22 cellular contexts compared by ENCODE assay signal in genomic region chr16:72811867-72812266, GRCh38.
"Had no signal": no experiment of that assay in that cellular context is flagged by ENCODE, and none has a peak within 500 bp of the region (broad histone marks: within the 10 kb centered on the region; RNA-seq: fewer than 3 reads in every experiment).

No MANE protein-coding gene starts in this region.

- H3K4me2 ChIP-seq: smooth muscle cell had no signal

- H3K36me3 ChIP-seq: ovary had no signal

- FAIRE-seq: colon, frontal cortex, keratinocyte had no signal

- H3K27me3 ChIP-seq: dorsolateral prefrontal cortex, ovary, vagina had no signal

- H3K4me1 Mint-ChIP-seq: naive thymus-derived CD8-positive, alpha-beta T cell; stimulated activated effector memory CD8-positive, alpha-beta T cell treated with anti-CD3 and anti-CD28 coated beads, Interleukin-12 subunit alpha, Interleukin-12 subunit beta, amount 100 ng/mL, for 72 hours had no signal

- DNase-seq: cerebellar nuclear complex; dorsolateral prefrontal cortex; effector CD4-positive, alpha-beta T cell; lower lobe of right lung; naive thymus-derived CD8-positive, alpha-beta T cell; occipital lobe; ovary; posterior cingulate gyrus; psoas muscle; stimulated activated CD4-positive, alpha-beta T cell treated with anti-CD3 and anti-CD28 coated beads, Interleukin-12 subunit alpha, Interleukin-12 subunit beta, amount 100 ng/mL, for 4 hours; stimulated activated CD4-positive, alpha-beta T cell treated with anti-CD3 and anti-CD28 coated beads, Interleukin-1b, Interleukin-23, amount 100 ng/mL, for 48 hours; stimulated activated CD4-positive, alpha-beta T cell treated with anti-CD3 and anti-CD28 coated beads, Interleukin-4, amount 100 ng/mL, for 1 hour; stimulated activated naive CD8-positive, alpha-beta T cell treated with anti-CD3 and anti-CD28 coated beads, Interleukin-15, Interleukin-2, amounts not matched to agents 100 U/mL and 50 U/mL, for 24 hours; substantia nigra had no signal

- H3K4me3 Mint-ChIP-seq: naive thymus-derived CD8-positive, alpha-beta T cell; stimulated activated effector memory CD8-positive, alpha-beta T cell treated with anti-CD3 and anti-CD28 coated beads, Interleukin-12 subunit alpha, Interleukin-12 subunit beta, amount 100 ng/mL, for 72 hours had no signal

- H3K27ac ChIP-seq: dorsolateral prefrontal cortex, lower lobe of right lung, ovary, psoas muscle, thoracic aorta, vagina had no signal

- H3K4me1 ChIP-seq: lower lobe of right lung, psoas muscle, vagina had no signal

- H3K9me3 ChIP-seq: lower lobe of right lung, ovary, psoas muscle, thoracic aorta, vagina had no signal

- H3K27ac Mint-ChIP-seq: naive thymus-derived CD8-positive, alpha-beta T cell; stimulated activated effector memory CD8-positive, alpha-beta T cell treated with anti-CD3 and anti-CD28 coated beads, Interleukin-12 subunit alpha, Interleukin-12 subunit beta, amount 100 ng/mL, for 72 hours had no signal

- H3K4me3 ChIP-seq: dorsolateral prefrontal cortex, lower lobe of right lung, ovary, psoas muscle, smooth muscle cell, thoracic aorta, vagina had no signal

- H3K9me3 Mint-ChIP-seq: naive thymus-derived CD8-positive, alpha-beta T cell; stimulated activated effector memory CD8-positive, alpha-beta T cell treated with anti-CD3 and anti-CD28 coated beads, Interleukin-12 subunit alpha, Interleukin-12 subunit beta, amount 100 ng/mL, for 72 hours had no signal

- H3K36me3 Mint-ChIP-seq: naive thymus-derived CD8-positive, alpha-beta T cell had no signal

- ATAC-seq: lower lobe of right lung; naive thymus-derived CD8-positive, alpha-beta T cell; psoas muscle; sciatic nerve; stimulated activated effector memory CD8-positive, alpha-beta T cell treated with anti-CD3 and anti-CD28 coated beads, Interleukin-12 subunit alpha, Interleukin-12 subunit beta, amount 100 ng/mL, for 72 hours; stimulated activated naive CD8-positive, alpha-beta T cell treated with anti-CD3 and anti-CD28 coated beads, Interleukin-15, Interleukin-2, amounts not matched to agents 100 U/mL and 50 U/mL, for 24 hours had no signal
